Comparison of ENCODE assay signal across 1 cellular context in genomic region chr13:51644649-51645048, GRCh38.
TF ChIP-seq lines count a peak whose summit lies in the region.

No MANE protein-coding gene starts in this region.

TF ChIP-seq in GM23338, 12 proteins besides CTCF, POLR2A, EP300 and RAD21 (continued from another document):
- TF ChIP-seq ZNF462 (CRISPR knock-in tag; IDR thresholded peaks at IDR 0.05): no peak
- TF ChIP-seq EZH2phosphoT487 (IDR thresholded peaks at IDR 0.05; ENCODE audit: unreplicated experiment): no peak
- TF ChIP-seq ETS1 (IDR thresholded peaks at IDR 0.05): no peak
